In the genomic region with DNA sequence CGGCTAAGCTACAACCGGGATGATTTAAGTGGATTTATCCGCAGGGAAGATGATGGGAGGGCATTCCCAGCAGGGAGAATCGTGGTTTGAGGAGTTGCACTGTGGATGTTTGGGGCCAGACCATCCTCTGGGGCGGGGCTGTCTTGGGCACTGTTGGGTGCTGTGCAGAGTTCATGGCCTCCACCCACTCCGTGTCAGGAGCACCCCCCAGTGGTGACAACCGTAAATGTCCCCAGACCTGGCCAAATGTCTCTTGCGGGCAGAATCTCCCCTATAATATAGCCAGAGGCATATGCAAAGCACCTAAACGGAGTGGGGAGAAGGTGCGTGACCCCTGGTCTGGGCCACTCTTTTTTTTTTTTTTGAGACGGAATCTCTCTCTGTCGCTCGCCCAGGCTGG, we compare ENCODE assay signal across 8 cellular contexts. TPM values are rescaled to one million over a fixed set of nuclear protein-coding genes. Genes with fewer than 3 reads are reported as not detected.
DNase-seq lines count a peak whose midpoint lies in the region; ATAC-seq and TF ChIP-seq lines count a peak whose summit lies in the region.

No MANE protein-coding gene starts in this region.

- no peak overlapping the region for H3K4me3 ChIP-seq in OCI-LY1 (ENCODE audit: low read depth, low read length, poor library complexity, severe bottlenecking)
- H3K4me3 ChIP-seq in heart left ventricle: no peak overlapping the region

- intact Hi-C loops in heart left ventricle (cut with DNase I): no loop called here

- DNase-seq in GM10266 (ENCODE audit: extremely low spot score): peak; percentile 75
- peak; percentile 23 to 32 for DNase-seq in activated T-helper 1 cell treated with anti-CD3 and anti-CD28 coated beads, Interleukin-2, amount 50 U/mL, for 16 hours (ENCODE audit: low read depth in 1 of 2, low spot score in 1 of 2)
- DNase-seq in heart left ventricle: no peak
- peak; percentile 67 for DNase-seq in stimulated activated CD4-positive, alpha-beta T cell treated with anti-CD3 and anti-CD28 coated beads, Interleukin-4, amount 100 ng/mL, for 24 hours
- no peak for DNase-seq in cerebellar nuclear complex (lab: John Stamatoyannopoulos, UW)

- H3K27me3 ChIP-seq in OCI-LY1 (ENCODE audit: insufficient read depth, low read length) (no peaks in the 10 kb centered on the region), heart left ventricle (no peaks in the 10 kb centered on the region)

- ATAC-seq in heart left ventricle (no peak), GM19395 (IDR thresholded peaks at IDR 0.05; ENCODE audit: unreplicated experiment) (no peak), GM21515 (IDR thresholded peaks at IDR 0.05; ENCODE audit: unreplicated experiment) (no peak)

- WGBS in heart left ventricle, 4 donors: 68 to 74% (median 71%) methylated on average over 12 to 13 of the region's 13 CpGs

- H3K4me2 ChIP-seq in OCI-LY1 (ENCODE audit: low read length): no peak overlapping the region

- no peaks in the 10 kb centered on the region for H3K36me3 ChIP-seq in OCI-LY1 (ENCODE audit: insufficient read depth, low read length)
- H3K36me3 ChIP-seq in heart left ventricle: peaks cover 0 to 60% (median 41%) of the 10 kb centered on the region in 9 donors

- H3K27ac ChIP-seq in OCI-LY1 (ENCODE audit: low read depth, low read length, poor library complexity, severe bottlenecking) (no peak overlapping the region), heart left ventricle (peak overlapping the region in 2 of 12 donors; percentile 16 to 51)

- H4K20me1 ChIP-seq in OCI-LY1 (ENCODE audit: insufficient read depth, low read length): no peaks in the 10 kb centered on the region

- H3K79me2 ChIP-seq in OCI-LY1 (ENCODE audit: insufficient read depth, low read length): no peaks in the 10 kb centered on the region

- TF ChIP-seq CTCF in GM10266 (IDR thresholded peaks at IDR 0.05; ENCODE audit: control insufficient read depth, insufficient read depth, low read depth, missing control alignments): peak; percentile 60
- TF ChIP-seq CTCF in OCI-LY1 (IDR thresholded peaks at IDR 0.05; ENCODE audit: low read length): peak; percentile 55
- TF ChIP-seq CTCF in heart left ventricle (IDR thresholded peaks at IDR 0.05): peak; percentile 29 to 59 (median 48)

- no peaks in the 10 kb centered on the region for H3K9me3 ChIP-seq in OCI-LY1 (ENCODE audit: low read length)
- no peaks in the 10 kb centered on the region for H3K9me3 ChIP-seq in heart left ventricle

- H3K9me2 ChIP-seq in OCI-LY1 (ENCODE audit: low read depth, low read length): no peaks in the 10 kb centered on the region

- TF ChIP-seq POLR2A in heart left ventricle (IDR thresholded peaks at IDR 0.05): no peak

- H3F3A ChIP-seq in OCI-LY1 (ENCODE audit: insufficient read depth, low read length): no peaks in the 10 kb centered on the region

- no peak overlapping the region for H2AFZ ChIP-seq in OCI-LY1 (ENCODE audit: low read length)

- peaks cover 5% of the 10 kb centered on the region for H3K4me1 ChIP-seq in OCI-LY1 (ENCODE audit: insufficient read depth, low read length, severe bottlenecking)
- peaks cover 3 to 46% (median 31%) of the 10 kb centered on the region in 12 donors for H3K4me1 ChIP-seq in heart left ventricle

- no peak overlapping the region for H3K9ac ChIP-seq in OCI-LY1 (ENCODE audit: low read length)

RNA-seq across cellular contexts. Expression of a gene that starts 40.2 kb away (rescaled TPM):
- not detected for total RNA-seq in heart left ventricle
- polyA plus RNA-seq in heart left ventricle: under 1 TPM in 1 of 2 donors, not detected in 1; 0.15 TPM

RNA-seq across cellular contexts. Expression of a gene that starts 43.2 kb away (rescaled TPM):
- not detected for total RNA-seq in heart left ventricle
- polyA plus RNA-seq in heart left ventricle: not detected

Comparison
In these comparisons a context has a peak if more than half of its experiments do, and no peak if none do; other contexts are left out.
1. DNase-seq: peak in GM10266 (single experiment), activated T-helper 1 cell treated with anti-CD3 and anti-CD28 coated beads, Interleukin-2, amount 50 U/mL, for 16 hours (2 of 2) and stimulated activated CD4-positive, alpha-beta T cell treated with anti-CD3 and anti-CD28 coated beads, Interleukin-4, amount 100 ng/mL, for 24 hours (single experiment); none in heart left ventricle (0 of 5) and cerebellar nuclear complex (0 of 2).
2. Peak in every context shown above with its lines, with median percentiles within 50 percentile points of each other: CTCF ChIP-seq.